In genomic region chr3:117010316-117010715, GRCh38 we compare ENCODE assay signal across 30 cellular contexts.
"Had no signal": no experiment of that assay in that cellular context is flagged by ENCODE, and none has a peak within 500 bp of the region (broad histone marks: within the 10 kb centered on the region; RNA-seq: fewer than 3 reads in every experiment).

No MANE protein-coding gene starts in this region.

- H3K4me1 ChIP-seq: breast epithelium, colonic mucosa, esophagus muscularis mucosa, foreskin keratinocyte, gastroesophageal sphincter had no signal

- H3K9me3 ChIP-seq: ascending aorta, breast epithelium, colonic mucosa, esophagus muscularis mucosa, gastroesophageal sphincter had no signal

- H3K4me3 ChIP-seq: ascending aorta, breast epithelium, cardiac muscle cell, colonic mucosa, esophagus muscularis mucosa, gastroesophageal sphincter had no signal

- H3K27ac ChIP-seq: ascending aorta, breast epithelium, cardiac muscle cell, colonic mucosa, esophagus muscularis mucosa, foreskin keratinocyte, gastroesophageal sphincter had no signal

- H3K27me3 Mint-ChIP-seq: activated CD4-positive, alpha-beta T cell treated with anti-CD3 and anti-CD28 coated beads for 36 hours; activated CD4-positive, alpha-beta T cell treated with anti-CD3 and anti-CD28 coated beads, Interleukin-2, amount 10 ng/mL, durations not matched to agents 24 days and 14 days; activated naive CD4-positive, alpha-beta T cell treated with anti-CD3 and anti-CD28 coated beads, Interleukin-2, amount 10 ng/mL, durations not matched to agents 7 days and 5 days; activated naive CD8-positive, alpha-beta T cell treated with anti-CD3 and anti-CD28 coated beads, Interleukin-2, amount 10 ng/mL, durations not matched to agents 7 days and 5 days; activated T-cell treated with anti-CD3 and anti-CD28 coated beads, Interleukin-2, amount 50 U/mL, for 24 hours had no signal

- DNase-seq: activated CD4-positive, alpha-beta memory T cell treated with anti-CD3 and anti-CD28 coated beads for 36 hours; activated CD4-positive, alpha-beta T cell treated with anti-CD3 and anti-CD28 coated beads for 36 hours; activated CD4-positive, alpha-beta T cell treated with anti-CD3 and anti-CD28 coated beads, Interleukin-2, amount 10 ng/mL, durations not matched to agents 24 days and 14 days; activated CD4-positive, CD25-positive, alpha-beta regulatory T cell; activated CD4-positive, CD25-positive, alpha-beta regulatory T cell treated with anti-CD3 and anti-CD28 coated beads, Interleukin-2, amount 50 U/mL, for 72 hours; activated CD8-positive, alpha-beta memory T cell treated with anti-CD3 and anti-CD28 coated beads, Interleukin-2, amount 50 U/mL, for 48 hours; activated CD8-positive, alpha-beta T cell treated with anti-CD3 and anti-CD28 coated beads, Interleukin-2, amount 10 ng/mL, durations not matched to agents 7 days and 5 days; activated gamma-delta T cell; activated naive CD4-positive, alpha-beta T cell; activated naive CD4-positive, alpha-beta T cell treated with anti-CD3 and anti-CD28 coated beads, Interleukin-2, amount 10 ng/mL, durations not matched to agents 7 days and 5 days; activated naive CD8-positive, alpha-beta T cell treated with anti-CD3 and anti-CD28 coated beads, Interleukin-2, amount 10 ng/mL, durations not matched to agents 7 days and 5 days; activated T-cell treated with anti-CD3 and anti-CD28 coated beads for 4 hours; activated T-cell treated with anti-CD3 and anti-CD28 coated beads, Interleukin-2, amount 50 U/mL, for 24 hours; activated T-cell treated with anti-CD3 and anti-CD28 coated beads, Interleukin-2, amount 50 U/mL, for 72 hours; central memory CD4-positive, alpha-beta T cell; cerebellar nuclear complex; colonic mucosa; effector CD8-positive, alpha-beta T cell; endodermal cell; erythroblast; foreskin keratinocyte; hippocampal formation; T-helper 2 cell had no signal

- H3K36me3 ChIP-seq: ascending aorta, breast epithelium, cardiac muscle cell, colonic mucosa, esophagus muscularis mucosa, gastroesophageal sphincter had no signal

- H3K4me3 Mint-ChIP-seq: activated CD4-positive, alpha-beta memory T cell treated with anti-CD3 and anti-CD28 coated beads for 36 hours; activated CD4-positive, alpha-beta T cell treated with anti-CD3 and anti-CD28 coated beads for 36 hours; activated CD4-positive, alpha-beta T cell treated with anti-CD3 and anti-CD28 coated beads, Interleukin-2, amount 10 ng/mL, durations not matched to agents 24 days and 14 days; activated CD8-positive, alpha-beta T cell treated with anti-CD3 and anti-CD28 coated beads, Interleukin-2, amount 10 ng/mL, durations not matched to agents 7 days and 5 days; activated naive CD4-positive, alpha-beta T cell treated with anti-CD3 and anti-CD28 coated beads, Interleukin-2, amount 10 ng/mL, durations not matched to agents 7 days and 5 days; activated naive CD8-positive, alpha-beta T cell treated with anti-CD3 and anti-CD28 coated beads, Interleukin-2, amount 10 ng/mL, durations not matched to agents 7 days and 5 days; activated T-cell treated with anti-CD3 and anti-CD28 coated beads, Interleukin-2, amount 50 U/mL, for 24 hours; activated T-cell treated with anti-CD3 and anti-CD28 coated beads, Interleukin-2, amount 50 U/mL, for 72 hours; brain; endodermal cell had no signal

- H3K36me3 Mint-ChIP-seq: activated CD4-positive, alpha-beta memory T cell treated with anti-CD3 and anti-CD28 coated beads for 36 hours; activated naive CD4-positive, alpha-beta T cell treated with anti-CD3 and anti-CD28 coated beads, Interleukin-2, amount 10 ng/mL, durations not matched to agents 7 days and 5 days; activated naive CD4-positive, alpha-beta T cell treated with anti-CD3 and anti-CD28 coated beads, Interleukin-2, amount 50 U/mL, for 72 hours; activated naive CD8-positive, alpha-beta T cell treated with anti-CD3 and anti-CD28 coated beads, Interleukin-2, amount 10 ng/mL, durations not matched to agents 7 days and 5 days; brain had no signal

- H3K27me3 ChIP-seq: ascending aorta, breast epithelium, cardiac muscle cell, colonic mucosa, esophagus muscularis mucosa, foreskin keratinocyte, gastroesophageal sphincter had no signal

- H3K9me3 Mint-ChIP-seq: activated CD4-positive, alpha-beta T cell treated with anti-CD3 and anti-CD28 coated beads, Interleukin-2, amount 10 ng/mL, durations not matched to agents 24 days and 14 days; activated naive CD4-positive, alpha-beta T cell treated with anti-CD3 and anti-CD28 coated beads, Interleukin-2, amount 10 ng/mL, durations not matched to agents 7 days and 5 days; activated naive CD8-positive, alpha-beta T cell treated with anti-CD3 and anti-CD28 coated beads, Interleukin-2, amount 10 ng/mL, durations not matched to agents 7 days and 5 days; activated T-cell treated with anti-CD3 and anti-CD28 coated beads, Interleukin-2, amount 50 U/mL, for 24 hours; brain had no signal

- ATAC-seq: activated CD4-positive, alpha-beta T cell treated with anti-CD3 and anti-CD28 coated beads for 36 hours; activated CD8-positive, alpha-beta T cell treated with anti-CD3 and anti-CD28 coated beads, Interleukin-2, amount 10 ng/mL, durations not matched to agents 7 days and 5 days; activated naive CD4-positive, alpha-beta T cell treated with anti-CD3 and anti-CD28 coated beads, Interleukin-2, amount 50 U/mL, for 72 hours; activated T-cell treated with anti-CD3 and anti-CD28 coated beads, Interleukin-2, amount 50 U/mL, for 72 hours; foreskin keratinocyte; gastroesophageal sphincter had no signal

- H3K27ac Mint-ChIP-seq: activated CD4-positive, alpha-beta memory T cell treated with anti-CD3 and anti-CD28 coated beads for 36 hours; activated CD4-positive, alpha-beta T cell treated with anti-CD3 and anti-CD28 coated beads for 36 hours; activated CD4-positive, alpha-beta T cell treated with anti-CD3 and anti-CD28 coated beads, Interleukin-2, amount 10 ng/mL, durations not matched to agents 24 days and 14 days; activated CD8-positive, alpha-beta T cell treated with anti-CD3 and anti-CD28 coated beads, Interleukin-2, amount 10 ng/mL, durations not matched to agents 7 days and 5 days; activated naive CD4-positive, alpha-beta T cell treated with anti-CD3 and anti-CD28 coated beads, Interleukin-2, amount 10 ng/mL, durations not matched to agents 7 days and 5 days; activated naive CD4-positive, alpha-beta T cell treated with anti-CD3 and anti-CD28 coated beads, Interleukin-2, amount 50 U/mL, for 72 hours; activated naive CD8-positive, alpha-beta T cell treated with anti-CD3 and anti-CD28 coated beads, Interleukin-2, amount 10 ng/mL, durations not matched to agents 7 days and 5 days; activated T-cell treated with anti-CD3 and anti-CD28 coated beads, Interleukin-2, amount 50 U/mL, for 24 hours; activated T-cell treated with anti-CD3 and anti-CD28 coated beads, Interleukin-2, amount 50 U/mL, for 72 hours; brain; endodermal cell had no signal

- H3K4me1 Mint-ChIP-seq: activated CD4-positive, alpha-beta T cell treated with anti-CD3 and anti-CD28 coated beads for 36 hours; activated CD4-positive, alpha-beta T cell treated with anti-CD3 and anti-CD28 coated beads, Interleukin-2, amount 10 ng/mL, durations not matched to agents 24 days and 14 days; activated naive CD4-positive, alpha-beta T cell treated with anti-CD3 and anti-CD28 coated beads, Interleukin-2, amount 10 ng/mL, durations not matched to agents 7 days and 5 days; activated naive CD8-positive, alpha-beta T cell treated with anti-CD3 and anti-CD28 coated beads, Interleukin-2, amount 10 ng/mL, durations not matched to agents 7 days and 5 days had no signal
